In the genomic region with DNA sequence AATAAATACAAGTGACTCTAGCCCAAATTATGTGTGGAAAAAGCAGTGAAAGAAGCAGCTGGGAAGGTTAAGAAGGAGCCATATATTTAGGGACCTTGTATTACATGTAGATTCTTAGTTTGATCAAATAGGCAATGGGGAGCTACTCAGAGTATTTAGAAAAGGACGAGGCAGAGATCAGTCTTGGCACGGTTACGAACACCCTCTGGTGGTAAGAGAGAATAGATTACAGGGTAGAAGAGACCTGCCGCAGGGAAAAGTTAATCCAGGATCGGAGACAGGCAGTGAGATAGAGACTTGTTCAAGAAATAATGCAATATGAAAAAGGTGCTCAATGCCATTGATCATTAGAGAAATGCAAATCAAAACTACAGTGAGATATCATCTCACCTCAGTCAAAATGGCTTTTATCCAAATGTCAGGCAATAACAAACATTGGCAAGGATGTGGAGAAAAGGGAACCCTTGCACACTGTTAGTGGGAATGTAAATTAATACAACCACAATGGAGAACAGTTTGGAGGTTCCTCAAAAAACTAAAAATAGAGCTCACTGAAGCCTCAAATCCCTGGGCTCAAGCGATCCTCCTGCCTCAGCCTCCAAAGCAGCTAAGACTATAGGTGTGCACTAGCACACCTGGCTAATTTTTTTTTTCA, we compare ENCODE assay signal across 9 cellular contexts. TPM values are rescaled to one million over a fixed set of nuclear protein-coding genes. Genes with fewer than 3 reads are reported as not detected.
A peak's percentile ranks its signal among the peaks of the same experiment; 100 is the strongest.
DNase-seq lines count a peak whose midpoint lies in the region; ATAC-seq, FAIRE-seq and TF ChIP-seq lines count a peak whose summit lies in the region.
"Had no signal": no experiment of that assay in that cellular context is flagged by ENCODE, and none has a peak within 500 bp of the region (broad histone marks: within the 10 kb centered on the region; RNA-seq: fewer than 3 reads in every experiment).

No MANE protein-coding gene starts in this region.

- H3K27ac Mint-ChIP-seq in neural crest cell (ENCODE audit: unreplicated experiment) (no peak overlapping the region), natural killer cell (peak overlapping the region in 1 of 2 donors; percentile 36)
- H3K27ac Mint-ChIP-seq: stimulated activated effector memory CD8-positive, alpha-beta T cell treated with anti-CD3 and anti-CD28 coated beads, Interleukin-12 subunit alpha, Interleukin-12 subunit beta, amount 100 ng/mL, for 72 hours had no signal

- H3K4me1 Mint-ChIP-seq in neural crest cell, result peaks cover 20% of the 10 kb centered on the region
- H3K4me1 Mint-ChIP-seq in natural killer cell, result peaks cover 10 to 16% of the 10 kb centered on the region in 2 donors

- no peak overlapping the region for H3K4me3 Mint-ChIP-seq in neural crest cell
- H3K4me3 Mint-ChIP-seq in natural killer cell, result no peak overlapping the region
- H3K4me3 Mint-ChIP-seq: stimulated activated effector memory CD8-positive, alpha-beta T cell treated with anti-CD3 and anti-CD28 coated beads, Interleukin-12 subunit alpha, Interleukin-12 subunit beta, amount 100 ng/mL, for 72 hours had no signal

- ATAC-seq in esophagus mucosa, result peak; percentile 68
- no peak for ATAC-seq in HG03378 (IDR thresholded peaks at IDR 0.05; ENCODE audit: unreplicated experiment)
- ATAC-seq in natural killer cell, result no peak
- no peak for ATAC-seq in GM19328 (IDR thresholded peaks at IDR 0.05; ENCODE audit: unreplicated experiment)
- ATAC-seq: stimulated activated effector memory CD8-positive, alpha-beta T cell treated with anti-CD3 and anti-CD28 coated beads, Interleukin-12 subunit alpha, Interleukin-12 subunit beta, amount 100 ng/mL, for 72 hours had no signal

- H3K9me3 Mint-ChIP-seq in neural crest cell, result no peaks in the 10 kb centered on the region
- H3K9me3 Mint-ChIP-seq in natural killer cell, result no peaks in the 10 kb centered on the region
- H3K9me3 Mint-ChIP-seq: stimulated activated effector memory CD8-positive, alpha-beta T cell treated with anti-CD3 and anti-CD28 coated beads, Interleukin-12 subunit alpha, Interleukin-12 subunit beta, amount 100 ng/mL, for 72 hours had no signal

- H3K36me3 Mint-ChIP-seq in neural crest cell (ENCODE audit: low read depth) (no peaks in the 10 kb centered on the region), natural killer cell (no peaks in the 10 kb centered on the region)

- peak; percentile 61 for FAIRE-seq in G401.6 (lab: Jason Lieb, UNC)

- intact Hi-C loops in natural killer cell (cut with micrococcal nuclease), result no loop called here

- H3K27me3 Mint-ChIP-seq in neural crest cell (ENCODE audit: low read depth), result no peaks in the 10 kb centered on the region
- no peaks in the 10 kb centered on the region for H3K27me3 Mint-ChIP-seq in natural killer cell (ENCODE audit: low read depth in 2 of 2)

- DNase-seq in NCI-H82 treated with DMSO at 0.1 percent for 48 hours (lab: John Stamatoyannopoulos, UW; ENCODE audit: unreplicated experiment) (peak; percentile 32), neural crest cell (ENCODE audit: low read depth, low spot score) (peak; percentile 20), natural killer cell (no peak)
- no peak for DNase-seq in activated CD8-positive, alpha-beta memory T cell treated with anti-CD3 and anti-CD28 coated beads for 24 hours

- peak; percentile 64 for TF ChIP-seq CTCF in neural crest cell (conservative IDR thresholded peaks at IDR 0.05)
- TF ChIP-seq CTCF in natural killer cell (IDR thresholded peaks at IDR 0.05), result no peak

RNA-seq across cellular contexts. Expression of gene INIP, which starts 12.0 kb away (rescaled TPM):
- 16.3 TPM for total RNA-seq in esophagus mucosa
- total RNA-seq in neural crest cell, result 37.7 and 43.6 TPM in 2 replicates
- total RNA-seq in natural killer cell, result 10 to 100 TPM in 2 of 3 donors, 1 to 10 TPM in 1; 9.9 to 16.7 (median 16.4) TPM

RNA-seq across cellular contexts. Expression of gene SNX30, which starts 44.7 kb away (rescaled TPM):
- total RNA-seq in esophagus mucosa (8.5 TPM), neural crest cell (14.5 and 15.5 TPM in 2 replicates), natural killer cell (10 to 100 TPM in 1 of 3 donors, 1 to 10 TPM in 2; 8.5 to 10.5 (median 9.3) TPM)

Comparison
In these comparisons a context has a peak if more than half of its experiments do, and no peak if none do; other contexts are left out.
1. DNase-seq: peak in NCI-H82 treated with DMSO at 0.1 percent for 48 hours (single experiment) and neural crest cell (single experiment); none in activated CD8-positive, alpha-beta memory T cell treated with anti-CD3 and anti-CD28 coated beads for 24 hours (single experiment) and natural killer cell (single experiment).